Comparison of ENCODE assay signal across 17 cellular contexts in genomic region chr10:28810062-28810870, GRCh38.
DNase-seq lines count a peak whose midpoint lies in the region; ATAC-seq, FAIRE-seq and TF ChIP-seq lines count a peak whose summit lies in the region.
"Had no signal": no experiment of that assay in that cellular context is flagged by ENCODE, and none has a peak within 500 bp of the region (broad histone marks: within the 10 kb centered on the region; RNA-seq: fewer than 3 reads in every experiment).

No MANE protein-coding gene starts in this region.

- TF ChIP-seq CTCF in A549 (IDR thresholded peaks at IDR 0.05) = no peak
- TF ChIP-seq CTCF in HepG2 (CRISPR knock-in tag; IDR thresholded peaks at IDR 0.05) = no peak
- no peak for TF ChIP-seq CTCF in natural killer cell (IDR thresholded peaks at IDR 0.05)
- no peak for TF ChIP-seq CTCF in lower leg skin (IDR thresholded peaks at IDR 0.05)

- TF ChIP-seq RAD21 in A549 (conservative IDR thresholded peaks at IDR 0.05 in 1 of 2, IDR thresholded peaks at IDR 0.05 in 1 of 2) (no peak), HepG2 (CRISPR knock-in tag; IDR thresholded peaks at IDR 0.05) (no peak)

- H3K4me3 ChIP-seq in A549 = no peak overlapping the region
- no peak overlapping the region for H3K4me3 ChIP-seq in duodenal mucosa (ENCODE audit: low read depth in 1 of 2, low read length in 2 of 2)
- no peak overlapping the region for H3K4me3 ChIP-seq in HepG2 (replicated peaks in 1 of 3; ENCODE audit: insufficient read depth in 1 of 3, low read depth in 2 of 3, low read length in 3 of 3)
- H3K4me3 ChIP-seq in lower leg skin (ENCODE audit: low read depth, poor library complexity, severe bottlenecking) = no peak overlapping the region
- H3K4me3 ChIP-seq: lung, ovary, thoracic aorta had no signal

- H3K27ac ChIP-seq in A549 (0 out of 6 replicates have a peak overlapping the region, but pooled peaks of 1 of the 2 experiments have one; percentile 32), duodenal mucosa (ENCODE audit: low read depth, low read length) (peak overlapping the region; percentile 10), HepG2 (ENCODE audit: extremely low read length, insufficient read depth, low read length) (no peak overlapping the region)
- H3K27ac ChIP-seq: ovary, thoracic aorta had no signal

- peaks cover 11% of the 10 kb centered on the region for H3K4me1 ChIP-seq in A549
- no peaks in the 10 kb centered on the region for H3K4me1 ChIP-seq in duodenal mucosa (ENCODE audit: control insufficient read depth in 1 of 2, insufficient read depth in 2 of 2, low read length in 2 of 2)
- peaks cover 48% of the 10 kb centered on the region for H3K4me1 ChIP-seq in HepG2 (ENCODE audit: insufficient read depth, low read length)

- H3K9ac ChIP-seq in duodenal mucosa (ENCODE audit: low read depth in 1 of 2, low read length in 2 of 2) (no peak overlapping the region), HepG2 (ENCODE audit: insufficient read depth, low read depth, low read length) (no peak overlapping the region)

- H3K4me2 ChIP-seq in A549 = peak overlapping the region; percentile 43
- no peak overlapping the region for H3K4me2 ChIP-seq in HepG2 (ENCODE audit: low read depth, low read length)

- peaks cover 0 to 5% of the 10 kb centered on the region in 2 donors for H3K4me1 Mint-ChIP-seq in natural killer cell

- no peaks in the 10 kb centered on the region for H3K27me3 ChIP-seq in duodenal mucosa (ENCODE audit: control insufficient read depth in 1 of 2, insufficient read depth in 2 of 2, low read length in 2 of 2)
- H3K27me3 ChIP-seq in HepG2 (ENCODE audit: control insufficient read depth in 1 of 2, insufficient read depth in 2 of 2, low read length in 2 of 2) = no peaks in the 10 kb centered on the region
- H3K27me3 ChIP-seq: ovary had no signal

- ATAC-seq in A549 (no peak), HepG2 (no peak), natural killer cell (no peak)
- ATAC-seq: effector memory CD8-positive, alpha-beta T cell had no signal

- CTCF ChIA-PET in A549 (lab: Yijun Ruan, JAX) = no interaction called here
- CTCF ChIA-PET in HepG2 (lab: Yijun Ruan, JAX; ENCODE audit: low intra/inter-chr PET ratio, low total read pairs) = no interaction called here

- no peaks in the 10 kb centered on the region for H3K79me2 ChIP-seq in HepG2 (ENCODE audit: insufficient read depth, low read length)

- no peak for TF ChIP-seq POLR2A in A549 (IDR thresholded peaks at IDR 0.05; ENCODE audit: low read length)
- no peak for TF ChIP-seq POLR2A in HepG2 (IDR thresholded peaks at IDR 0.05; ENCODE audit: insufficient read depth in 1 of 2, low read depth in 2 of 2, low read length in 2 of 2)
- no peak for TF ChIP-seq POLR2A in lower leg skin (IDR thresholded peaks at IDR 0.05)

- no peaks in the 10 kb centered on the region for H4K20me1 ChIP-seq in HepG2 (ENCODE audit: insufficient read depth, low read length)

- no peak overlapping the region for H3K27ac Mint-ChIP-seq in natural killer cell
- H3K27ac Mint-ChIP-seq: activated CD4-positive, alpha-beta memory T cell treated with anti-CD3 and anti-CD28 coated beads for 36 hours; effector memory CD8-positive, alpha-beta T cell had no signal

- POLR2A ChIA-PET in A549 (lab: Yijun Ruan, JAX) (no interaction called here), HepG2 (lab: Yijun Ruan, JAX) (interaction anchor here (0.7 kb wide), 1 partner anchor 57 kb away, joined by 4 read pairs; no protein-coding TSS in a partner anchor)

- BruUV-seq in HepG2 (replicated peaks; lab: Mats Ljungman, UMichigan) = no TSS peak

- WGBS in A549 (ENCODE audit: missing lambda C conversion rate) = 74% methylated on average over 10 of the region's 10 CpGs
- 59% methylated on average over 10 of the region's 10 CpGs for WGBS in HepG2 (ENCODE audit: low lambda C conversion rate)
- 76 to 80% methylated on average over 10 of the region's 10 CpGs for WGBS in lower leg skin, 2 donors

- H3K9me3 Mint-ChIP-seq in natural killer cell = no peaks in the 10 kb centered on the region
- H3K9me3 Mint-ChIP-seq: activated CD4-positive, alpha-beta memory T cell treated with anti-CD3 and anti-CD28 coated beads for 36 hours; effector memory CD8-positive, alpha-beta T cell had no signal

- no peak overlapping the region for H2AFZ ChIP-seq in HepG2 (ENCODE audit: low read length)

- H3K36me3 ChIP-seq in duodenal mucosa (ENCODE audit: control insufficient read depth in 1 of 2, insufficient read depth in 2 of 2, low read length in 2 of 2) (no peaks in the 10 kb centered on the region), HepG2 (replicated peaks in 1 of 2; ENCODE audit: control insufficient read depth in 1 of 2, insufficient read depth in 2 of 2, low read length in 2 of 2) (no peaks in the 10 kb centered on the region)
- H3K36me3 ChIP-seq: ovary, thoracic aorta had no signal

- peaks cover 10 to 16% of the 10 kb centered on the region in 2 donors for H3K27me3 Mint-ChIP-seq in natural killer cell (ENCODE audit: low read depth in 2 of 2)

- H3K9me3 ChIP-seq in A549 = no peaks in the 10 kb centered on the region
- H3K9me3 ChIP-seq in duodenal mucosa (ENCODE audit: control insufficient read depth in 1 of 2, low read length in 2 of 2) = no peaks in the 10 kb centered on the region
- no peaks in the 10 kb centered on the region for H3K9me3 ChIP-seq in HepG2 (ENCODE audit: low read length)
- H3K9me3 ChIP-seq: ovary, thoracic aorta had no signal

- intact Hi-C loops in HepG2 (cut with micrococcal nuclease; ENCODE audit: unreplicated experiment) (no loop called here), natural killer cell (cut with micrococcal nuclease) (no loop called here), lower leg skin (cut with DNase I; ENCODE audit: low total_unique reads) (no loop called here)

- H3K4me3 Mint-ChIP-seq in natural killer cell = no peak overlapping the region
- H3K4me3 Mint-ChIP-seq: activated CD4-positive, alpha-beta memory T cell treated with anti-CD3 and anti-CD28 coated beads for 36 hours; effector memory CD8-positive, alpha-beta T cell had no signal

- DNase-seq in A549 (ENCODE audit: low read depth in 1 of 2, low spot score in 1 of 2) = no peak
- peak; percentile 32 for DNase-seq in KBM-7
- no peak for DNase-seq in HepG2 (ENCODE audit: low spot score)
- no peak for DNase-seq in natural killer cell
- DNase-seq in A172 (ENCODE audit: low spot score) = no peak
- no peak for DNase-seq in stimulated activated CD4-positive, alpha-beta T cell treated with anti-CD3 and anti-CD28 coated beads, Interleukin-12 subunit alpha, Interleukin-12 subunit beta, amount 100 ng/mL, for 4 hours
- no peak for DNase-seq in lower leg skin (ENCODE audit: low spot score in 2 of 2)
- DNase-seq: activated CD4-positive, alpha-beta memory T cell treated with anti-CD3 and anti-CD28 coated beads for 36 hours; activated effector memory CD4-positive, alpha-beta T cell treated with Interleukin-2 at 50 U/mL for 16 hours; effector memory CD8-positive, alpha-beta T cell; NCI-H2081 treated with DMSO at 0.1 percent for 48 hours; ovary; SHP77 treated with DMSO at 0.1 percent for 48 hours had no signal

- FAIRE-seq in A549 (lab: Jason Lieb, UNC) = no peak
- no peak for FAIRE-seq in HepG2 (lab: Jason Lieb, UNC)

- in situ Hi-C loops in KBM-7 (cut with MboI; ENCODE audit: low pct_unique_long_range_greater_than_20kb, low sequenced_read_pairs) (no loop called here), HepG2 (cut with HindIII; ENCODE audit: extremely low pct_ligation_motif_present, low pct_unique_long_range_greater_than_20kb) (no loop called here)

- TF ChIP-seq EP300 in A549 (IDR thresholded peaks at IDR 0.05) = no peak
- no peak for TF ChIP-seq EP300 in HepG2 (IDR thresholded peaks at IDR 0.05; ENCODE audit: low read depth in 2 of 2, low read length in 2 of 2)
- TF ChIP-seq EP300 in HepG2 (CRISPR knock-in tag; IDR thresholded peaks at IDR 0.05; ENCODE audit: borderline replicate concordance) = no peak

- H3K36me3 Mint-ChIP-seq in natural killer cell = no peaks in the 10 kb centered on the region
- H3K36me3 Mint-ChIP-seq: activated CD4-positive, alpha-beta memory T cell treated with anti-CD3 and anti-CD28 coated beads for 36 hours; brain had no signal

TF ChIP-seq in A549, 52 proteins besides CTCF, POLR2A, EP300 and RAD21 (continues in another document):
- TF ChIP-seq SREBF2 (IDR thresholded peaks at IDR 0.05) = no peak
- TF ChIP-seq RFX5 (IDR thresholded peaks at IDR 0.05) = no peak
- TF ChIP-seq NR3C1 (IDR thresholded peaks at IDR 0.05) = no peak
- TF ChIP-seq EHF (CRISPR knock-in tag; IDR thresholded peaks at IDR 0.05) = no peak
- no peak for TF ChIP-seq ELK1 (IDR thresholded peaks at IDR 0.05; ENCODE audit: low read depth, low read length)
- no peak for TF ChIP-seq HDAC2 (IDR thresholded peaks at IDR 0.05)
- TF ChIP-seq ESRRA (IDR thresholded peaks at IDR 0.05; ENCODE audit: borderline replicate concordance, low read length) = no peak

TF ChIP-seq in HepG2, 621 proteins besides CTCF, POLR2A, EP300 and RAD21 (continues in another document):
- TF ChIP-seq ZFP41 (CRISPR knock-in tag; IDR thresholded peaks at IDR 0.05; ENCODE audit: borderline replicate concordance) (no peak), FOSL2 (CRISPR knock-in tag; IDR thresholded peaks at IDR 0.05) (peak; percentile 59), ZNF430 (CRISPR knock-in tag; IDR thresholded peaks at IDR 0.05) (no peak)

Comparison
In these comparisons a context has a peak if more than half of its experiments do, and no peak if none do; other contexts are left out.
1. Of the 38 proteins assayed by ChIP-seq in both HepG2 and A549: peak only in HepG2: FOSL2; only in A549: none; in both: none; in neither: 37.